In the genomic region with DNA sequence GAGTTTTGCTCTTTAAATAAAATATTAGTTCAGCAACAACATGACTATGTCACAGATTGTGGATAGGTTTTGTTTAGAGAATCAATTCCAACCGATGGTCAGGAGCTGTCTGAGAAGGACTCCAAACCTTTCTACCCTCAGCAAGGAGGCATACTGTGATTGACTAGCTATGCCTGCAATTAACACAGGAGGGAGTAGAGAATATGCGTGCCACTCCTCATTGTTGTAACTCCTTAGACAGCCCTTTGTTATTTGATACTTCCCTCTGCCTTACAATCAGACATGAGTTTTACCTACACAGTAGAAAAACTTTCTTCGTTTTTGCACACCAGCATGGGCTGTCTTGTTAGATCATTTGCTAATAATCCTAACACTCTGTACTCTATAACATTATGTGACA, we compare ENCODE assay signal across 1 cellular context.
TF ChIP-seq lines count a peak whose summit lies in the region.

No MANE protein-coding gene starts in this region.

TF ChIP-seq in GM23338, 12 proteins besides CTCF, POLR2A, EP300 and RAD21 (continued from another document):
- TF ChIP-seq, protein P1, sequence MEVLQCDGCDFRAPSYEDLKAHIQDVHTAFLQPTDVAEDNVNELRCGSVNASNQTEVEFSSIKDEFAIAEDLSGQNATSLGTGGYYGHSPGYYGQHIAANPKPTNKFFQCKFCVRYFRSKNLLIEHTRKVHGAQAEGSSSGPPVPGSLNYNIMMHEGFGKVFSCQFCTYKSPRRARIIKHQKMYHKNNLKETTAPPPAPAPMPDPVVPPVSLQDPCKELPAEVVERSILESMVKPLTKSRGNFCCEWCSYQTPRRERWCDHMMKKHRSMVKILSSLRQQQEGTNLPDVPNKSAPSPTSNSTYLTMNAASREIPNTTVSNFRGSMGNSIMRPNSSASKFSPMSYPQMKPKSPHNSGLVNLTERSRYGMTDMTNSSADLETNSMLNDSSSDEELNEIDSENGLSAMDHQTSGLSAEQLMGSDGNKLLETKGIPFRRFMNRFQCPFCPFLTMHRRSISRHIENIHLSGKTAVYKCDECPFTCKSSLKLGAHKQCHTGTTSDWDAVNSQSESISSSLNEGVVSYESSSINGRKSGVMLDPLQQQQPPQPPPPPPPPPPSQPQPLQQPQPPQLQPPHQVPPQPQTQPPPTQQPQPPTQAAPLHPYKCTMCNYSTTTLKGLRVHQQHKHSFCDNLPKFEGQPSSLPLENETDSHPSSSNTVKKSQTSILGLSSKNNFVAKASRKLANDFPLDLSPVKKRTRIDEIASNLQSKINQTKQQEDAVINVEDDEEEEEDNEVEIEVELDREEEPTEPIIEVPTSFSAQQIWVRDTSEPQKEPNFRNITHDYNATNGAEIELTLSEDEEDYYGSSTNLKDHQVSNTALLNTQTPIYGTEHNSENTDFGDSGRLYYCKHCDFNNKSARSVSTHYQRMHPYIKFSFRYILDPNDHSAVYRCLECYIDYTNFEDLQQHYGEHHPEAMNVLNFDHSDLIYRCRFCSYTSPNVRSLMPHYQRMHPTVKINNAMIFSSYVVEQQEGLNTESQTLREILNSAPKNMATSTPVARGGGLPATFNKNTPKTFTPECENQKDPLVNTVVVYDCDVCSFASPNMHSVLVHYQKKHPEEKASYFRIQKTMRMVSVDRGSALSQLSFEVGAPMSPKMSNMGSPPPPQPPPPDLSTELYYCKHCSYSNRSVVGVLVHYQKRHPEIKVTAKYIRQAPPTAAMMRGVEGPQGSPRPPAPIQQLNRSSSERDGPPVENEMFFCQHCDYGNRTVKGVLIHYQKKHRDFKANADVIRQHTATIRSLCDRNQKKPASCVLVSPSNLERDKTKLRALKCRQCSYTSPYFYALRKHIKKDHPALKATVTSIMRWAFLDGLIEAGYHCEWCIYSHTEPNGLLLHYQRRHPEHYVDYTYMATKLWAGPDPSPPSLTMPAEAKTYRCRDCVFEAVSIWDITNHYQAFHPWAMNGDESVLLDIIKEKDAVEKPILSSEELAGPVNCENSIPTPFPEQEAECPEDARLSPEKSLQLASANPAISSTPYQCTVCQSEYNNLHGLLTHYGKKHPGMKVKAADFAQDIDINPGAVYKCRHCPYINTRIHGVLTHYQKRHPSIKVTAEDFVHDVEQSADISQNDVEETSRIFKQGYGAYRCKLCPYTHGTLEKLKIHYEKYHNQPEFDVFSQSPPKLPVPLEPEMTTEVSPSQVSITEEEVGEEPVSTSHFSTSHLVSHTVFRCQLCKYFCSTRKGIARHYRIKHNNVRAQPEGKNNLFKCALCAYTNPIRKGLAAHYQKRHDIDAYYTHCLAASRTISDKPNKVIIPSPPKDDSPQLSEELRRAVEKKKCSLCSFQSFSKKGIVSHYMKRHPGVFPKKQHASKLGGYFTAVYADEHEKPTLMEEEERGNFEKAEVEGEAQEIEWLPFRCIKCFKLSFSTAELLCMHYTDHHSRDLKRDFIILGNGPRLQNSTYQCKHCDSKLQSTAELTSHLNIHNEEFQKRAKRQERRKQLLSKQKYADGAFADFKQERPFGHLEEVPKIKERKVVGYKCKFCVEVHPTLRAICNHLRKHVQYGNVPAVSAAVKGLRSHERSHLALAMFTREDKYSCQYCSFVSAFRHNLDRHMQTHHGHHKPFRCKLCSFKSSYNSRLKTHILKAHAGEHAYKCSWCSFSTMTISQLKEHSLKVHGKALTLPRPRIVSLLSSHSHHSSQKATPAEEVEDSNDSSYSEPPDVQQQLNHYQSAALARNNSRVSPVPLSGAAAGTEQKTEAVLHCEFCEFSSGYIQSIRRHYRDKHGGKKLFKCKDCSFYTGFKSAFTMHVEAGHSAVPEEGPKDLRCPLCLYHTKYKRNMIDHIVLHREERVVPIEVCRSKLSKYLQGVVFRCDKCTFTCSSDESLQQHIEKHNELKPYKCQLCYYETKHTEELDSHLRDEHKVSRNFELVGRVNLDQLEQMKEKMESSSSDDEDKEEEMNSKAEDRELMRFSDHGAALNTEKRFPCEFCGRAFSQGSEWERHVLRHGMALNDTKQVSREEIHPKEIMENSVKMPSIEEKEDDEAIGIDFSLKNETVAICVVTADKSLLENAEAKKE (CRISPR knock-in tag; IDR thresholded peaks at IDR 0.05), result no peak
- no peak for TF ChIP-seq EZH2 (IDR thresholded peaks at IDR 0.05; ENCODE audit: low read depth, unreplicated experiment)
- no peak for TF ChIP-seq EZH2phosphoT487 (IDR thresholded peaks at IDR 0.05; ENCODE audit: unreplicated experiment)
